In the genomic region with DNA sequence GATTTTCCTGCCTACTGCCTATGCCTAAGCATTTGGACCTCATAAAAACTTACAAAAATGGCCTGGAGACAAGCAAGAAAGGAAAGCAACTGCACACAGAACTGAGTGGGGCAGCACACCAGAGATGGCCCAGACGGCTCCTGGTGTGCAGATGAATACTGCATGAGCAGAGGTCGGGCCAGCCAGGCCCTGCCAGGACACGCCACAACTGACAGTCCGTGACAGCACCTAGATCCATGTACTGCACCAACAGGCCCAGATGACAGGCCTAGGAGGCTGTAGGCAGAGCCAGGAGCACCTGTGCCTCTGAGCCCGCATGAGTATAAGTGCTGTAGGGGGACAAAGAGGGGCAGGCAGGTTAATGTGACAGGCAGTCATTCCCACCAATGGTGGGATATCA, we compare ENCODE assay signal across 36 cellular contexts.
"Had no signal": no experiment of that assay in that cellular context is flagged by ENCODE, and none has a peak within 500 bp of the region (broad histone marks: within the 10 kb centered on the region; RNA-seq: fewer than 3 reads in every experiment).

No MANE protein-coding gene starts in this region.

- H3K27ac Mint-ChIP-seq: activated B cell treated with CpG ODN at 0.5 μM for 24 hours; activated CD8-positive, alpha-beta T cell treated with anti-CD3 and anti-CD28 coated beads for 36 hours; activated naive CD4-positive, alpha-beta T cell treated with anti-CD3 and anti-CD28 coated beads, Interleukin-2, amount 50 U/mL, for 24 hours; activated naive CD8-positive, alpha-beta T cell treated with anti-CD3 and anti-CD28 coated beads for 36 hours; activated naive CD8-positive, alpha-beta T cell treated with anti-CD3 and anti-CD28 coated beads, Interleukin-2, amount 50 U/mL, for 24 hours; activated T-helper 17 cell treated with anti-CD3 and anti-CD28 coated beads, Interleukin-2, amount 50 U/mL, for 72 hours; dendritic cell treated with granulocyte-macrophage colony-stimulating factor and Interleukin-4, amounts not matched to agents 40 ng/mL and 50 ng/mL, for 4 days; endodermal cell; T-helper 17 cell; T-helper 2 cell treated with Interferon-gamma antibody and Interleukin-4, amounts not matched to agents 5 μg/mL and 100 μg/mL, for 36 hours had no signal

- H3K4me1 ChIP-seq: adrenal gland, body of pancreas, esophagus muscularis mucosa, foreskin keratinocyte, gastrocnemius medialis had no signal

- H3K4me1 Mint-ChIP-seq: activated naive CD4-positive, alpha-beta T cell treated with anti-CD3 and anti-CD28 coated beads, Interleukin-2, amount 50 U/mL, for 24 hours; activated naive CD8-positive, alpha-beta T cell treated with anti-CD3 and anti-CD28 coated beads for 36 hours; activated naive CD8-positive, alpha-beta T cell treated with anti-CD3 and anti-CD28 coated beads, Interleukin-2, amount 50 U/mL, for 24 hours; activated T-helper 17 cell treated with anti-CD3 and anti-CD28 coated beads, Interleukin-2, amount 50 U/mL, for 72 hours; endodermal cell; T-helper 17 cell had no signal

- DNase-seq: activated B cell treated with CpG ODN at 0.5 μM for 24 hours; activated CD4-positive, alpha-beta T cell treated with anti-CD3 and anti-CD28 coated beads for 48 hours; activated CD4-positive, alpha-beta T cell treated with anti-CD3 and anti-CD28 coated beads, Interleukin-2, amount 50 U/mL, for 1 hour; activated CD4-positive, alpha-beta T cell treated with anti-CD3 and anti-CD28 coated beads, Interleukin-2, amount 50 U/mL, for 48 hours; activated CD8-positive, alpha-beta memory T cell treated with anti-CD3 and anti-CD28 coated beads for 24 hours; activated CD8-positive, alpha-beta T cell treated with anti-CD3 and anti-CD28 coated beads for 36 hours; activated effector memory CD4-positive, alpha-beta T cell treated with Interleukin-2 at 50 U/mL for 16 hours; activated gamma-delta T cell treated with Interleukin-2 at 50 U/mL for 16 hours; activated naive CD4-positive, alpha-beta T cell treated with Interleukin-2 at 50 U/mL for 16 hours; activated naive CD8-positive, alpha-beta T cell treated with anti-CD3 and anti-CD28 coated beads for 36 hours; activated naive CD8-positive, alpha-beta T cell treated with anti-CD3 and anti-CD28 coated beads, Interleukin-2, amount 50 U/mL, for 24 hours; activated T-cell treated with anti-CD3 and anti-CD28 coated beads, Interleukin-2, amount 50 U/mL, for 4 hours; amygdala; aorta; body of pancreas; central memory CD4-positive, alpha-beta T cell; cerebellar nuclear complex; dorsolateral prefrontal cortex; effector memory CD4-positive, alpha-beta T cell; endodermal cell; foreskin keratinocyte; gastrocnemius medialis; glutamatergic neuron; T-helper 1 cell; T-helper 17 cell; T1000; WERI-Rb-1 had no signal

- H3K36me3 Mint-ChIP-seq: activated naive CD4-positive, alpha-beta T cell treated with anti-CD3 and anti-CD28 coated beads, Interleukin-2, amount 50 U/mL, for 24 hours; activated naive CD8-positive, alpha-beta T cell treated with anti-CD3 and anti-CD28 coated beads for 36 hours had no signal

- H3K36me3 ChIP-seq: adrenal gland, cardiac muscle cell, esophagus muscularis mucosa, gastrocnemius medialis, WERI-Rb-1 had no signal

- H3K9me3 ChIP-seq: adrenal gland, body of pancreas, esophagus muscularis mucosa, gastrocnemius medialis had no signal

- H3K9me3 Mint-ChIP-seq: activated B cell treated with CpG ODN at 0.5 μM for 24 hours; activated CD8-positive, alpha-beta T cell treated with anti-CD3 and anti-CD28 coated beads for 36 hours; activated naive CD4-positive, alpha-beta T cell treated with anti-CD3 and anti-CD28 coated beads, Interleukin-2, amount 50 U/mL, for 24 hours; activated naive CD8-positive, alpha-beta T cell treated with anti-CD3 and anti-CD28 coated beads for 36 hours; activated naive CD8-positive, alpha-beta T cell treated with anti-CD3 and anti-CD28 coated beads, Interleukin-2, amount 50 U/mL, for 24 hours; activated T-cell treated with anti-CD3 and anti-CD28 coated beads, Interleukin-2, amount 50 U/mL, for 4 hours; activated T-helper 17 cell treated with anti-CD3 and anti-CD28 coated beads, Interleukin-2, amount 50 U/mL, for 72 hours; dendritic cell treated with granulocyte-macrophage colony-stimulating factor and Interleukin-4, amounts not matched to agents 40 ng/mL and 50 ng/mL, for 4 days; endodermal cell; T-helper 2 cell treated with Interferon-gamma antibody and Interleukin-4, amounts not matched to agents 5 μg/mL and 100 μg/mL, for 36 hours had no signal

- H3K4me3 ChIP-seq: adrenal gland, body of pancreas, cardiac muscle cell, coronary artery, dorsolateral prefrontal cortex, esophagus muscularis mucosa, gastrocnemius medialis had no signal

- H3K27ac ChIP-seq: adrenal gland, body of pancreas, cardiac muscle cell, coronary artery, dorsolateral prefrontal cortex, esophagus muscularis mucosa, foreskin keratinocyte, gastrocnemius medialis, WERI-Rb-1 had no signal

- H3K4me3 Mint-ChIP-seq: activated B cell treated with CpG ODN at 0.5 μM for 24 hours; activated CD8-positive, alpha-beta T cell treated with anti-CD3 and anti-CD28 coated beads for 36 hours; activated naive CD4-positive, alpha-beta T cell treated with anti-CD3 and anti-CD28 coated beads, Interleukin-2, amount 50 U/mL, for 24 hours; activated naive CD8-positive, alpha-beta T cell treated with anti-CD3 and anti-CD28 coated beads for 36 hours; activated naive CD8-positive, alpha-beta T cell treated with anti-CD3 and anti-CD28 coated beads, Interleukin-2, amount 50 U/mL, for 24 hours; activated T-cell treated with anti-CD3 and anti-CD28 coated beads, Interleukin-2, amount 50 U/mL, for 4 hours; activated T-helper 17 cell treated with anti-CD3 and anti-CD28 coated beads, Interleukin-2, amount 50 U/mL, for 72 hours; dendritic cell treated with granulocyte-macrophage colony-stimulating factor and Interleukin-4, amounts not matched to agents 40 ng/mL and 50 ng/mL, for 4 days; endodermal cell; T-helper 17 cell; T-helper 2 cell treated with Interferon-gamma antibody and Interleukin-4, amounts not matched to agents 5 μg/mL and 100 μg/mL, for 36 hours had no signal

- ATAC-seq: activated CD4-positive, CD25-positive, alpha-beta regulatory T cell treated with anti-CD3 and anti-CD28 coated beads, Interleukin-2, amount 50 U/mL, for 24 hours; activated CD8-positive, alpha-beta T cell treated with anti-CD3 and anti-CD28 coated beads for 36 hours; activated naive CD8-positive, alpha-beta T cell treated with anti-CD3 and anti-CD28 coated beads, Interleukin-2, amount 50 U/mL, for 24 hours; activated T-cell treated with anti-CD3 and anti-CD28 coated beads, Interleukin-2, amount 50 U/mL, for 4 hours; activated T-helper 17 cell treated with anti-CD3 and anti-CD28 coated beads, Interleukin-2, amount 50 U/mL, for 72 hours; body of pancreas; foreskin keratinocyte; gastrocnemius medialis; T-helper 17 cell had no signal

- H3K27me3 ChIP-seq: adrenal gland, body of pancreas, cardiac muscle cell, dorsolateral prefrontal cortex, foreskin keratinocyte had no signal

- H3K27me3 Mint-ChIP-seq: activated B cell treated with CpG ODN at 0.5 μM for 24 hours; activated naive CD4-positive, alpha-beta T cell treated with anti-CD3 and anti-CD28 coated beads, Interleukin-2, amount 50 U/mL, for 24 hours; activated naive CD8-positive, alpha-beta T cell treated with anti-CD3 and anti-CD28 coated beads, Interleukin-2, amount 50 U/mL, for 24 hours had no signal
